In genomic region chr5:16674750-16675149, GRCh38 we compare ENCODE assay signal across 17 cellular contexts.
"Had no signal": no experiment of that assay in that cellular context is flagged by ENCODE, and none has a peak within 500 bp of the region (broad histone marks: within the 10 kb centered on the region; RNA-seq: fewer than 3 reads in every experiment).

No MANE protein-coding gene starts in this region.

- H3K27me3 ChIP-seq: brain microvascular endothelial cell, esophagus squamous epithelium, thyroid gland, vagina had no signal

- ATAC-seq: activated CD8-positive, alpha-beta memory T cell treated with anti-CD3 and anti-CD28 coated beads, Interleukin-2, amount 10 ng/mL, durations not matched to agents 7 days and 5 days; activated T-cell treated with anti-CD3 and anti-CD28 coated beads, Interleukin-2, amount 50 U/mL, for 4 hours; left cardiac atrium; T-helper 17 cell had no signal

- H3K4me3 ChIP-seq: esophagus squamous epithelium, smooth muscle cell, thyroid gland, vagina had no signal

- H3K27ac Mint-ChIP-seq: activated CD8-positive, alpha-beta memory T cell treated with anti-CD3 and anti-CD28 coated beads, Interleukin-2, amount 10 ng/mL, durations not matched to agents 7 days and 5 days; activated naive CD8-positive, alpha-beta T cell; immature natural killer cell; T-helper 17 cell had no signal

- H3K36me3 Mint-ChIP-seq: activated CD8-positive, alpha-beta memory T cell treated with anti-CD3 and anti-CD28 coated beads, Interleukin-2, amount 10 ng/mL, durations not matched to agents 7 days and 5 days; activated naive CD8-positive, alpha-beta T cell; immature natural killer cell had no signal

- H3K9me3 Mint-ChIP-seq: activated T-cell treated with anti-CD3 and anti-CD28 coated beads, Interleukin-2, amount 50 U/mL, for 4 hours; nephron had no signal

- DNase-seq: activated CD4-positive, alpha-beta T cell treated with anti-CD3 and anti-CD28 coated beads, Interleukin-2, amount 50 U/mL, for 1 hour; activated CD8-positive, alpha-beta memory T cell treated with anti-CD3 and anti-CD28 coated beads, Interleukin-2, amount 10 ng/mL, durations not matched to agents 7 days and 5 days; activated gamma-delta T cell; activated T-cell treated with anti-CD3 and anti-CD28 coated beads, Interleukin-2, amount 50 U/mL, for 4 hours; brain microvascular endothelial cell; cerebellar nuclear complex; dermis blood vessel endothelial cell; esophagus squamous epithelium; foreskin fibroblast; immature natural killer cell; left cardiac atrium; T-helper 17 cell; thyroid gland had no signal

- H3K9me3 ChIP-seq: esophagus squamous epithelium, thyroid gland, vagina had no signal

- H3K27me3 Mint-ChIP-seq: activated CD8-positive, alpha-beta memory T cell treated with anti-CD3 and anti-CD28 coated beads, Interleukin-2, amount 10 ng/mL, durations not matched to agents 7 days and 5 days; activated naive CD8-positive, alpha-beta T cell had no signal

- H3K4me1 Mint-ChIP-seq: immature natural killer cell had no signal

- H3K4me3 Mint-ChIP-seq: activated CD8-positive, alpha-beta memory T cell treated with anti-CD3 and anti-CD28 coated beads, Interleukin-2, amount 10 ng/mL, durations not matched to agents 7 days and 5 days; activated naive CD8-positive, alpha-beta T cell; activated T-cell treated with anti-CD3 and anti-CD28 coated beads, Interleukin-2, amount 50 U/mL, for 4 hours; immature natural killer cell; nephron; T-helper 17 cell had no signal

- H3K4me2 ChIP-seq: smooth muscle cell had no signal

- H3K27ac ChIP-seq: brain microvascular endothelial cell, esophagus squamous epithelium, thyroid gland, vagina had no signal
